In the genomic region with DNA sequence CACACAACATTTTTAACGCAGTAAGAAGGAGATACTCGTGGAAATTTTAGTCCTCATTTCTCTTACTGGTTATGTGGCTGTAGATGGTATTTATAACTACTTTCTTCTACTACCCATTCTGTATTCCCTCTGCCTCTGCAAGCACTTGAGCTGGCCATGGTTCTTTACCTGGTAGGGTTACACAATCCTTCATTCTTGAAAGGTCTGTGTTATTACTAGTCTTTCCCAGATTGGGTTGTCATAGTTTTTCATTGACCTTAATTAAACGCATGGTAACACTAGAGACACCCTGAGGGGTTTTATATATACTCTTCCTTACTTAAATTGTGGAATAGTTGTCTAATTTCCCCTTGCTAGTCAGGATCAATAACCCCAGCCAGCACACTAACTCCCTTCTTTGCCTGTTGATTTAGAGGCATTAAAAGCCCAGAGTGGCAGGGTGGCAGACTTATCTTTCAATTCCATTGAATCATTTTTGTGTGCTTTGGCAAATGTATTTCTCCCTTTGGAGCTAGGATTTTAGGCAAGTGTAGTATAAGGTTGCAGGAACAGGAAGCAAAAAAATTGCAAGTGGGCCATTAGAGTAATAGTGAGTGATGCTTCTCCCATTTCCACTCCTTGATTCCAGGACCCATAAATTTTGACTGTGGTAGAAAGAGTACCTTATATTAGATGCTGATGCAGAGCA, we compare ENCODE assay signal across 25 cellular contexts.
"Had no signal": no experiment of that assay in that cellular context is flagged by ENCODE, and none has a peak within 500 bp of the region (broad histone marks: within the 10 kb centered on the region; RNA-seq: fewer than 3 reads in every experiment).

No MANE protein-coding gene starts in this region.

- H3K4me1 ChIP-seq: Peyer's patch, SJCRH30 had no signal

- H3K4me2 ChIP-seq: SK-N-SH had no signal

- H3K9ac ChIP-seq: SK-N-SH had no signal

- ATAC-seq: activated CD4-positive, alpha-beta T cell treated with anti-CD3 and anti-CD28 coated beads for 36 hours; activated T-helper 17 cell treated with anti-CD3 and anti-CD28 coated beads, Interleukin-2, amount 50 U/mL, for 72 hours; K562 had no signal

- H3K4me3 ChIP-seq: K562, Peyer's patch, SJCRH30 had no signal

- H3K27me3 ChIP-seq: Peyer's patch, SJCRH30 had no signal

- H3K36me3 ChIP-seq: Peyer's patch, SJCRH30, WERI-Rb-1 had no signal

- FAIRE-seq: K562 had no signal

- H3K27ac ChIP-seq: Peyer's patch, RWPE1, SJCRH30, WERI-Rb-1 had no signal

- DNase-seq: activated CD4-positive, alpha-beta memory T cell treated with anti-CD3 and anti-CD28 coated beads, Interleukin-2, amount 10 ng/mL, durations not matched to agents 7 days and 5 days; activated CD4-positive, alpha-beta T cell treated with anti-CD3 and anti-CD28 coated beads for 36 hours; activated CD4-positive, alpha-beta T cell treated with anti-CD3 and anti-CD28 coated beads, Interleukin-2, amount 50 U/mL, for 1 hour; activated gamma-delta T cell; activated naive CD4-positive, alpha-beta T cell treated with anti-CD3 and anti-CD28 coated beads for 36 hours; activated T-cell treated with anti-CD3 and anti-CD28 coated beads for 4 hours; activated T-cell treated with anti-CD3 and anti-CD28 coated beads, Interleukin-2, amount 50 U/mL, for 48 hours; amygdala; Karpas-422; NCI-H1048; NCI-H1417 treated with DMSO at 0.1 percent for 48 hours; NCI-H1694; NCI-H345; NCI-H510A; NCI-H526 treated with DMSO at 0.1 percent for 48 hours; NCI-H82; Peyer's patch; Right ventricle myocardium superior; SJCRH30; SK-N-SH; T-helper 1 cell; WERI-Rb-1 had no signal

- H3K9me3 ChIP-seq: Peyer's patch, SJCRH30, SK-N-SH had no signal
